In genomic region chr6:160041608-160042007, GRCh38 we compare ENCODE assay signal across 8 cellular contexts.
DNase-seq lines count a peak whose midpoint lies in the region; TF ChIP-seq lines count a peak whose summit lies in the region.
"Had no signal": no experiment of that assay in that cellular context is flagged by ENCODE, and none has a peak within 500 bp of the region (broad histone marks: within the 10 kb centered on the region; RNA-seq: fewer than 3 reads in every experiment).

No MANE protein-coding gene starts in this region.

- H3K9me3 ChIP-seq in KOPT-K1 (ENCODE audit: insufficient read depth, low read length, poor library complexity, severe bottlenecking): no peaks in the 10 kb centered on the region
- no peaks in the 10 kb centered on the region for H3K9me3 ChIP-seq in testis

- H3K27me3 ChIP-seq in testis: no peaks in the 10 kb centered on the region

- no peak for TF ChIP-seq POLR2A in testis (IDR thresholded peaks at IDR 0.05)

- H3K36me3 ChIP-seq in KOPT-K1 (ENCODE audit: insufficient read depth, low read length) (peaks cover 98% of the 10 kb centered on the region), testis (ENCODE audit: low read depth, missing control alignments) (no peaks in the 10 kb centered on the region)

- no peaks in the 10 kb centered on the region for H3K4me1 ChIP-seq in testis

- H3K9me3 Mint-ChIP-seq in nephron progenitor cell: no peaks in the 10 kb centered on the region
- H3K9me3 Mint-ChIP-seq: dendritic cell treated with granulocyte-macrophage colony-stimulating factor and Interleukin-4, amounts not matched to agents 40 ng/mL and 50 ng/mL, for 4 days had no signal

- no peak overlapping the region for H3K27ac Mint-ChIP-seq in nephron progenitor cell
- H3K27ac Mint-ChIP-seq: dendritic cell treated with granulocyte-macrophage colony-stimulating factor and Interleukin-4, amounts not matched to agents 40 ng/mL and 50 ng/mL, for 4 days had no signal

- no peaks in the 10 kb centered on the region for H3K27me3 Mint-ChIP-seq in nephron progenitor cell (ENCODE audit: low read depth, poor library complexity)
- H3K27me3 Mint-ChIP-seq: dendritic cell treated with granulocyte-macrophage colony-stimulating factor and Interleukin-4, amounts not matched to agents 40 ng/mL and 50 ng/mL, for 4 days had no signal

- 67 to 68% methylated on average over 6 of the region's 6 CpGs for WGBS in testis, 2 donors

- H3K36me3 Mint-ChIP-seq in nephron progenitor cell (ENCODE audit: low read depth): peaks cover 60% of the 10 kb centered on the region

- DNase-seq in amniotic stem cell (lab: John Stamatoyannopoulos, UW): peak; percentile 4
- DNase-seq in hippocampal formation (lab: John Stamatoyannopoulos, UW): peak; percentile 6 to 59
- DNase-seq in testis: peak; percentile 49
- no peak for DNase-seq in activated CD4-positive, CD25-positive, alpha-beta regulatory T cell (lab: John Stamatoyannopoulos, UW)
- DNase-seq in nephron progenitor cell: no peak
- no peak for DNase-seq in D341Med (ENCODE audit: low spot score)

- H3K4me3 Mint-ChIP-seq in nephron progenitor cell: no peak overlapping the region
- H3K4me3 Mint-ChIP-seq: dendritic cell treated with granulocyte-macrophage colony-stimulating factor and Interleukin-4, amounts not matched to agents 40 ng/mL and 50 ng/mL, for 4 days had no signal

- intact Hi-C loops in testis (cut with DNase I; ENCODE audit: low total_unique reads): no loop called here

- no peak overlapping the region for H3K4me3 ChIP-seq in testis

- H3K27ac ChIP-seq in KOPT-K1 (ENCODE audit: low read depth, low read length, poor library complexity, severe bottlenecking): peak overlapping the region; percentile 30
- no peak overlapping the region for H3K27ac ChIP-seq in testis

- no peaks in the 10 kb centered on the region for H3K4me1 Mint-ChIP-seq in nephron progenitor cell

- no peak for TF ChIP-seq CTCF in testis (IDR thresholded peaks at IDR 0.05)
- no peak for TF ChIP-seq CTCF in nephron progenitor cell (IDR thresholded peaks at IDR 0.05)

Comparison
In these comparisons a context has a peak if more than half of its experiments do, and no peak if none do; other contexts are left out.
1. DNase-seq: peak in amniotic stem cell (single experiment), hippocampal formation (2 of 2) and testis (single experiment); none in activated CD4-positive, CD25-positive, alpha-beta regulatory T cell (0 of 4), nephron progenitor cell (single experiment) and D341Med (single experiment).